In the genomic region with DNA sequence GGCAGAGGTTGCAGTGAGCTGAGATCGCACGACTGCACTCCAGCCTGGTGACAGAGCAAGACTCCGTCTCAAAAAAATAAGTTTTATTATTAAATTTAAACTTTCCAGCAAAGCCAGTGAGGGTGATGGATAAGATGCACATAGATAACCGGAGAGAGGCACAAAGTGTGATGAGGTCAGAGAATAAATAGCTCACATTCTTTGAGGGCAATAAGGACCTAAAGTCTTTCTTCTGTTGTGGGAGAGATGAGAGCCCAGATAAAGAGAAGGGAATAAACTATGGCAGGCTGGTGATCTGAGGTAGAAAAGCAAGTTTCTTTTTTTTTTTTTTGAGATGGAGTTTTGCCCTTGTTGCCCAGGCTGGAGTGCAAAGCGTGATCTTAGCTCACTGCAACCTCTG, we compare ENCODE assay signal across 19 cellular contexts. TPM values are rescaled to one million over a fixed set of nuclear protein-coding genes. Genes with fewer than 3 reads are reported as not detected.
A peak's percentile ranks its signal among the peaks of the same experiment; 100 is the strongest.
DNase-seq lines count a peak whose midpoint lies in the region; ATAC-seq, FAIRE-seq and TF ChIP-seq lines count a peak whose summit lies in the region.
"Had no signal": no experiment of that assay in that cellular context is flagged by ENCODE, and none has a peak within 500 bp of the region (broad histone marks: within the 10 kb centered on the region; RNA-seq: fewer than 3 reads in every experiment).

No MANE protein-coding gene starts in this region.

- H3K27ac ChIP-seq in Karpas-422 (ENCODE audit: low read length) = no peak overlapping the region
- H3K27ac ChIP-seq: GM23248 had no signal

- H3K9me3 Mint-ChIP-seq in nephron progenitor cell = peaks cover 10% of the 10 kb centered on the region

- no peaks in the 10 kb centered on the region for H3K36me3 ChIP-seq in Karpas-422 (ENCODE audit: insufficient read depth, low read length)

- H3K27me3 ChIP-seq in Karpas-422 (ENCODE audit: low read length) = no peaks in the 10 kb centered on the region

- no peaks in the 10 kb centered on the region for H3K9me2 ChIP-seq in Karpas-422 (replicated peaks; ENCODE audit: insufficient read depth, low read length)

- H3K79me2 ChIP-seq in Karpas-422 (ENCODE audit: low read length) = no peaks in the 10 kb centered on the region

- no peaks in the 10 kb centered on the region for H3K9me3 ChIP-seq in Karpas-422 (ENCODE audit: low read length)

- peaks cover 28% of the 10 kb centered on the region for H3K4me1 Mint-ChIP-seq in nephron progenitor cell

- no peak overlapping the region for H3K4me3 Mint-ChIP-seq in nephron progenitor cell
- H3K4me3 Mint-ChIP-seq: B cell; CD4-positive, alpha-beta memory T cell had no signal

- H3K27me3 Mint-ChIP-seq in nephron progenitor cell (ENCODE audit: low read depth, poor library complexity) = peaks cover 11% of the 10 kb centered on the region
- H3K27me3 Mint-ChIP-seq: B cell; CD4-positive, alpha-beta memory T cell had no signal

- no peak for ATAC-seq in omental fat pad (ENCODE audit: low FRiP score)

- peak overlapping the region; percentile 65 for H3K27ac Mint-ChIP-seq in nephron progenitor cell
- H3K27ac Mint-ChIP-seq: B cell had no signal

- peaks cover 15% of the 10 kb centered on the region for H3K4me1 ChIP-seq in Karpas-422 (ENCODE audit: low read length)

- DNase-seq in M059J (ENCODE audit: low read depth) = peak; percentile 78
- peak; percentile 67 for DNase-seq in SW480 (ENCODE audit: low spot score)
- DNase-seq in nephron progenitor cell = no peak
- no peak for DNase-seq in GM19240 (ENCODE audit: insufficient read length, low spot score)
- no peak for DNase-seq in H54 (ENCODE audit: insufficient read length, low spot score)
- no peak for DNase-seq in Karpas-422
- no peak for DNase-seq in omental fat pad (ENCODE audit: low spot score)
- DNase-seq: C1 segment of cervical spinal cord; CD4-positive, alpha-beta memory T cell; COR-L47; DMS153; DMS79 treated with DMSO at 0.1 percent for 48 hours; GF-D8; GM23248; H7 had no signal

- no peaks in the 10 kb centered on the region for H4K20me1 ChIP-seq in Karpas-422 (ENCODE audit: insufficient read depth, low read depth, low read length)

- TF ChIP-seq CTCF in nephron progenitor cell (IDR thresholded peaks at IDR 0.05) (no peak), omental fat pad (IDR thresholded peaks at IDR 0.05) (no peak)

- no peak overlapping the region for H3K4me3 ChIP-seq in Karpas-422 (ENCODE audit: low read length)
- H3K4me3 ChIP-seq: GM23248 had no signal

- H3K4me2 ChIP-seq in Karpas-422 (ENCODE audit: low read depth, low read length, poor library complexity, severe bottlenecking) = no peak overlapping the region

- TF ChIP-seq POLR2A in H54 (IDR thresholded peaks at IDR 0.05; ENCODE audit: low read depth, low read length) = no peak

- H2AFZ ChIP-seq in Karpas-422 (ENCODE audit: low read length) = no peak overlapping the region
- H2AFZ ChIP-seq: GM23248 had no signal

- H3K36me3 Mint-ChIP-seq in nephron progenitor cell (ENCODE audit: low read depth) = no peaks in the 10 kb centered on the region

- H3K9ac ChIP-seq in Karpas-422 (ENCODE audit: low read length) = no peak overlapping the region
- H3K9ac ChIP-seq: GM23248 had no signal

- FAIRE-seq in H54 (lab: Jason Lieb, UNC) = no peak
- FAIRE-seq: A204.1, D721Med, GM19239 had no signal

RNA-seq across cellular contexts. Expression of a gene that starts 20.6 kb away (rescaled TPM):
- 139 and 224 TPM in 2 replicates for total RNA-seq in M059J (2014; rRNA removed; shearing (Covaris generic))
- total RNA-seq in Karpas-422 (2014; rRNA removed; shearing (Covaris generic); ENCODE audit: low replicate concordance) = 88.5 and 185 TPM in 2 replicates
- 100 to 1,000 TPM in 2 of 4 donors, 10 to 100 TPM in 2; 60.9 to 480 (median 251) TPM for total RNA-seq in omental fat pad

Comparison
In these comparisons a context has a peak if more than half of its experiments do, and no peak if none do; other contexts are left out.
1. DNase-seq: peak in M059J (single experiment) and SW480 (single experiment); none in nephron progenitor cell (single experiment), GM19240 (single experiment), H54 (single experiment), Karpas-422 (single experiment) and omental fat pad (single experiment).